1 cellular context compared by ENCODE assay signal in the genomic region with DNA sequence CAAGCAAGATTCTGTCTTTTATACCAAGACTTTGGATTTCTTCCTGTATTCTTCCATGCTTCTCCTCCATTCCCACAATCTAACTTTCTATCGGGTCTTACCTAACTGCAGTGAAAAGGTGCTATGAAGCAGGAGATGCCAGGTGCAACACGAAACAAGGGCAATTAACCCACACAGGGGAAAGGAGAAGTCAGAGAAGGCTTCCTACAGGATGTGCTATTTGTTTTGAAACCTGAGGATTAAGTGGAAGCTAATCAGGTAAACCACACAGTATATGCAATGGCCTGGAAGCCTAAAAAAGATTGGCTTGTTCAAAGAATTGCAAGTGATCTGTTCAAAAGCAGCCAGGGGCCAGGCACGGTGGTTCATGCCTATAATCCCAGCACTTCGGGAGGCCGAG.
TF ChIP-seq lines count a peak whose summit lies in the region.

No MANE protein-coding gene starts in this region.

TF ChIP-seq in HepG2, 621 proteins besides CTCF, POLR2A, EP300 and RAD21 (continued from another document):
- TF ChIP-seq ZBTB1 (CRISPR knock-in tag; IDR thresholded peaks at IDR 0.05; ENCODE audit: borderline replicate concordance) (no peak), ZSCAN31 (CRISPR knock-in tag; IDR thresholded peaks at IDR 0.05; ENCODE audit: low read depth) (no peak), JUN (CRISPR knock-in tag; IDR thresholded peaks at IDR 0.05) (no peak), ZNF761 (CRISPR knock-in tag; conservative IDR thresholded peaks at IDR 0.05) (no peak)
